Comparison of ENCODE assay signal across 3 cellular contexts in genomic region chr12:21899532-21899931, GRCh38. TPM values are rescaled to one million over a fixed set of nuclear protein-coding genes. Genes with fewer than 3 reads are reported as not detected.
"Had no signal": no experiment of that assay in that cellular context is flagged by ENCODE, and none has a peak within 500 bp of the region (broad histone marks: within the 10 kb centered on the region; RNA-seq: fewer than 3 reads in every experiment).

No MANE protein-coding gene starts in this region.

RNA-seq across cellular contexts. Expression of gene ABCC9, which starts 41.7 kb away (rescaled TPM):
- polyA plus RNA-seq: immature natural killer cell, keratinocyte, mammary epithelial cell had no signal
